ENCODE assay signal across 18 cellular contexts in genomic region chr2:111061192-111061591, GRCh38.
"Had no signal": no experiment of that assay in that cellular context is flagged by ENCODE, and none has a peak within 500 bp of the region (broad histone marks: within the 10 kb centered on the region; RNA-seq: fewer than 3 reads in every experiment).

No MANE protein-coding gene starts in this region.

- H3K9me3 ChIP-seq: esophagus squamous epithelium, mucosa of descending colon, neutrophil, thyroid gland had no signal

- H3K27me3 ChIP-seq: neutrophil, thyroid gland had no signal

- H2AFZ ChIP-seq: parathyroid adenoma had no signal

- H3K9ac ChIP-seq: parathyroid adenoma had no signal

- H3K27ac ChIP-seq: esophagus squamous epithelium, neutrophil, parathyroid adenoma, thyroid gland had no signal

- ATAC-seq: activated CD4-positive, CD25-positive, alpha-beta regulatory T cell treated with anti-CD3 and anti-CD28 coated beads, Interleukin-2, amount 50 U/mL, for 24 hours; left ventricle myocardium superior; mucosa of descending colon; natural killer cell; stimulated activated effector memory CD8-positive, alpha-beta T cell treated with anti-CD3 and anti-CD28 coated beads, Interleukin-12 subunit alpha, Interleukin-12 subunit beta, amount 100 ng/mL, for 72 hours had no signal

- DNase-seq: activated CD4-positive, alpha-beta T cell treated with anti-CD3 and anti-CD28 coated beads, Interleukin-2, amount 50 U/mL, for 1 hour; activated naive CD8-positive, alpha-beta T cell treated with anti-CD3 and anti-CD28 coated beads, Interleukin-2, amount 10 ng/mL, durations not matched to agents 7 days and 5 days; cortex of kidney; effector CD4-positive, alpha-beta T cell; esophagus squamous epithelium; hippocampal formation; kidney glomerular epithelial cell; left ventricle myocardium superior; mucosa of descending colon; natural killer cell; stimulated activated CD4-positive, alpha-beta T cell treated with anti-CD3 and anti-CD28 coated beads, Interleukin-1b, Interleukin-23, amount 100 ng/mL, for 48 hours; thyroid gland had no signal

- H3K36me3 ChIP-seq: esophagus squamous epithelium, neutrophil, thyroid gland had no signal

- H3K79me2 ChIP-seq: parathyroid adenoma had no signal

- H3K4me3 ChIP-seq: esophagus squamous epithelium, mucosa of descending colon, thyroid gland had no signal

- FAIRE-seq: endothelial cell of umbilical vein, TTC549 had no signal
